Comparison of ENCODE assay signal across 16 cellular contexts in genomic region chr7:159105845-159106614, GRCh38. TPM values are rescaled to one million over a fixed set of nuclear protein-coding genes. Genes with fewer than 3 reads are reported as not detected.
A peak's percentile ranks its signal among the peaks of the same experiment; 100 is the strongest.
DNase-seq lines count a peak whose midpoint lies in the region; ATAC-seq, FAIRE-seq and TF ChIP-seq lines count a peak whose summit lies in the region.
"Had no signal": no experiment of that assay in that cellular context is flagged by ENCODE, and none has a peak within 500 bp of the region (broad histone marks: within the 10 kb centered on the region; RNA-seq: fewer than 3 reads in every experiment).

No MANE protein-coding gene starts in this region.

- no peak overlapping the region for H2AFZ ChIP-seq in mammary epithelial cell (ENCODE audit: low read depth, low read length)

- FAIRE-seq in kidney (lab: Jason Lieb, UNC): no peak
- FAIRE-seq: TTC549 had no signal

- H3K36me3 ChIP-seq in mammary epithelial cell (ENCODE audit: insufficient read depth, low read length) (no peaks in the 10 kb centered on the region), kidney (ENCODE audit: control insufficient read depth in 1 of 2, insufficient read depth in 2 of 2, low read length in 2 of 2) (no peaks in the 10 kb centered on the region), tibial artery (peaks cover 0 to 8% (median 6%) of the 10 kb centered on the region in 3 donors), uterus (no peaks in the 10 kb centered on the region)
- H3K36me3 ChIP-seq: thyroid gland had no signal

- H3K27ac Mint-ChIP-seq in MCF 10A (ENCODE audit: low read depth, unreplicated experiment) (peak overlapping the region; percentile 36), WTC11 (peak overlapping the region; percentile 35)
- H3K27ac Mint-ChIP-seq: nephron progenitor cell had no signal

- H3K9me3 Mint-ChIP-seq in MCF 10A (ENCODE audit: unreplicated experiment): no peaks in the 10 kb centered on the region
- H3K9me3 Mint-ChIP-seq in WTC11: peaks cover 11% of the 10 kb centered on the region

- no peak overlapping the region for H3K4me2 ChIP-seq in mammary epithelial cell (ENCODE audit: insufficient read depth, low read depth, low read length)
- H3K4me2 ChIP-seq: smooth muscle cell had no signal

- POLR2A ChIA-PET in MCF 10A (lab: Yijun Ruan, JAX) (no interaction called here), WTC11 (lab: Charles Lee) (no interaction called here)

- H3K4me3 Mint-ChIP-seq in MCF 10A (ENCODE audit: unreplicated experiment) (no peak overlapping the region), WTC11 (no peak overlapping the region)
- H3K4me3 Mint-ChIP-seq: nephron progenitor cell had no signal

- H3K4me1 ChIP-seq in mammary epithelial cell (ENCODE audit: insufficient read depth, low read length) (no peaks in the 10 kb centered on the region), kidney (ENCODE audit: control insufficient read depth in 1 of 2, insufficient read depth in 1 of 2, low read depth in 1 of 2, low read length in 2 of 2) (no peaks in the 10 kb centered on the region), tibial artery (peaks cover 0 to 70% (median 43%) of the 10 kb centered on the region in 4 donors), uterus (peaks cover 0 to 4% of the 10 kb centered on the region in 2 donors)
- H3K4me1 ChIP-seq: thyroid gland had no signal

- no peaks in the 10 kb centered on the region for H3K27me3 Mint-ChIP-seq in MCF 10A (ENCODE audit: insufficient read depth, unreplicated experiment)
- no peaks in the 10 kb centered on the region; the same call in 1 of the 2 replicates for H3K27me3 Mint-ChIP-seq in WTC11 (ENCODE audit: low read depth)

- no peaks in the 10 kb centered on the region for H3K27me3 ChIP-seq in mammary epithelial cell (ENCODE audit: insufficient read depth, low read length)
- no peaks in the 10 kb centered on the region for H3K27me3 ChIP-seq in tibial artery
- H3K27me3 ChIP-seq in uterus: no peaks in the 10 kb centered on the region
- H3K27me3 ChIP-seq: thyroid gland had no signal

- 70% methylated on average over 9 of the region's 10 CpGs for WGBS in mammary epithelial cell (ENCODE audit: low coverage, missing lambda C conversion rate)

- in situ Hi-C loops in mammary epithelial cell (cut with MboI; ENCODE audit: low sequenced_read_pairs in 2 of 2): no loop called here

- no TSS peak for BruUV-seq in MCF 10A (replicated peaks; lab: Mats Ljungman, UMichigan)
- BruUV-seq in mammary epithelial cell (replicated peaks; lab: Mats Ljungman, UMichigan): no TSS peak

- no peak overlapping the region for H3K27ac ChIP-seq in mammary epithelial cell (ENCODE audit: insufficient read depth, low read depth, low read length)
- H3K27ac ChIP-seq in kidney (ENCODE audit: low read depth in 2 of 2, low read length in 2 of 2): no peak overlapping the region
- H3K27ac ChIP-seq in tibial artery: peak overlapping the region; percentile 71 to 77
- H3K27ac ChIP-seq in uterus: no peak overlapping the region
- H3K27ac ChIP-seq: thyroid gland had no signal

- no peaks in the 10 kb centered on the region for H3K79me2 ChIP-seq in mammary epithelial cell (ENCODE audit: insufficient read depth, low read length)

- DNase-seq in MCF 10A (ENCODE audit: unreplicated experiment): peak; percentile 30
- no peak for DNase-seq in mammary epithelial cell
- no peak for DNase-seq in WTC11 (ENCODE audit: low spot score)
- peak; percentile 22 for DNase-seq in kidney
- DNase-seq in tibial artery: peak in 1 of 2 donors; percentile 56
- no peak for DNase-seq in uterus
- DNase-seq: activated naive CD4-positive, alpha-beta T cell treated with anti-CD3 and anti-CD28 coated beads, Interleukin-2, amount 50 U/mL, for 16 hours; Calu3; NCI-H1105; NCI-H524; nephron progenitor cell; thyroid gland had no signal

- H3K9me3 ChIP-seq in mammary epithelial cell (replicated peaks; ENCODE audit: insufficient read depth, low read length) (peaks cover 43% of the 10 kb centered on the region), kidney (ENCODE audit: control insufficient read depth in 1 of 2, low read length in 2 of 2) (no peaks in the 10 kb centered on the region), tibial artery (no peaks in the 10 kb centered on the region), uterus (no peaks in the 10 kb centered on the region)
- H3K9me3 ChIP-seq: thyroid gland had no signal

- ATAC-seq in WTC11 (peak; percentile 72), HG03565 (IDR thresholded peaks at IDR 0.05; ENCODE audit: unreplicated experiment) (no peak), HG03108 (IDR thresholded peaks at IDR 0.05; ENCODE audit: unreplicated experiment) (no peak)

- no peaks in the 10 kb centered on the region for H4K20me1 ChIP-seq in mammary epithelial cell (ENCODE audit: insufficient read depth, low read length)

- peaks cover 13% of the 10 kb centered on the region for H3K4me1 Mint-ChIP-seq in MCF 10A (ENCODE audit: insufficient read depth, unreplicated experiment)
- H3K4me1 Mint-ChIP-seq in WTC11: peaks cover 19% of the 10 kb centered on the region

- intact Hi-C loops in MCF 10A (cut with micrococcal nuclease) (no loop called here), mammary epithelial cell (cut with micrococcal nuclease) (no loop called here), kidney (cut with DNase I) (no loop called here), tibial artery (cut with DNase I; ENCODE audit: low total_unique reads) (no loop called here), uterus (cut with DNase I; ENCODE audit: low total_unique reads) (no loop called here)

- CTCF ChIA-PET in MCF 10A (lab: Yijun Ruan, JAX) (no interaction called here), mammary epithelial cell (lab: Charles Lee; ENCODE audit: low non-redundant PET) (no interaction called here), WTC11 (lab: Charles Lee) (interaction anchor here (0.6 kb wide), 1 partner anchor 1780 kb away, joined by 3 read pairs; no protein-coding TSS in a partner anchor)

- TF ChIP-seq CTCF in MCF 10A (IDR thresholded peaks at IDR 0.05; ENCODE audit: unreplicated experiment) (no peak), mammary epithelial cell (conservative IDR thresholded peaks at IDR 0.05 in 1 of 2, IDR thresholded peaks at IDR 0.05 in 1 of 2; ENCODE audit: extremely low read depth in 1 of 2, insufficient read depth in 1 of 2, low read depth in 1 of 2, low read length in 2 of 2) (no peak), WTC11 (IDR thresholded peaks at IDR 0.05) (no peak), kidney (IDR thresholded peaks at IDR 0.05; ENCODE audit: borderline replicate concordance, extremely low read depth, insufficient read depth) (no peak), tibial artery (IDR thresholded peaks at IDR 0.05) (no peak), uterus (IDR thresholded peaks at IDR 0.05) (no peak)

- H3K9ac ChIP-seq in mammary epithelial cell (ENCODE audit: insufficient read depth, low read length) (no peak overlapping the region), kidney (ENCODE audit: low read length in 2 of 2) (no peak overlapping the region)

- TF ChIP-seq POLR2A in uterus (IDR thresholded peaks at IDR 0.05): no peak

- H3K36me3 Mint-ChIP-seq in MCF 10A (ENCODE audit: insufficient read depth, unreplicated experiment) (no peaks in the 10 kb centered on the region), WTC11 (peaks cover 16% of the 10 kb centered on the region)

- no peak overlapping the region for H3K4me3 ChIP-seq in mammary epithelial cell (replicated peaks in 1 of 3; ENCODE audit: insufficient read depth in 1 of 3, low read depth in 2 of 3, low read length in 3 of 3)
- no peak overlapping the region for H3K4me3 ChIP-seq in kidney (ENCODE audit: low read length in 2 of 2)
- no peak overlapping the region for H3K4me3 ChIP-seq in tibial artery
- H3K4me3 ChIP-seq in uterus: no peak overlapping the region
- H3K4me3 ChIP-seq: smooth muscle cell, thyroid gland had no signal

- dilution Hi-C loops in mammary epithelial cell (cut with HindIII; ENCODE audit: low sequenced_read_pairs): no loop called here

TF ChIP-seq in WTC11, 78 proteins besides CTCF, POLR2A, EP300 and RAD21 (continues in another document):
- TF ChIP-seq HMGXB4 (CRISPR knock-in tag; IDR thresholded peaks at IDR 0.05) (no peak), IRF2 (CRISPR knock-in tag; IDR thresholded peaks at IDR 0.05; ENCODE audit: borderline replicate concordance, low read depth) (no peak), CREB1 (CRISPR knock-in tag; IDR thresholded peaks at IDR 0.05) (no peak)

RNA-seq across cellular contexts. Expression of gene VIPR2, which starts 38.6 kb away (rescaled TPM):
- not detected in 2 replicates for total RNA-seq in MCF 10A (2022)
- not detected for total RNA-seq in mammary epithelial cell
- not detected for polyA plus RNA-seq in mammary epithelial cell
- polyA minus RNA-seq in mammary epithelial cell: not detected
- total RNA-seq in WTC11 (2021): 7.5 to 7.8 TPM (median 7.6 TPM) in 3 replicates
- 0.91 TPM for total RNA-seq in kidney
- polyA plus RNA-seq in kidney (ENCODE audit: insufficient read depth, low read depth, low replicate concordance): 1.3 TPM
- total RNA-seq in uterus: 1 to 10 TPM; 3.1 to 9.8 (median 4.5) TPM
- total RNA-seq: Calu3, smooth muscle cell had no signal
- polyA plus RNA-seq: smooth muscle cell had no signal

Comparison
In these comparisons a context has a peak if more than half of its experiments do, and no peak if none do; other contexts are left out.
1. DNase-seq: peak in MCF 10A (single experiment) and kidney (single experiment); none in mammary epithelial cell (single experiment), WTC11 (single experiment) and uterus (0 of 2).
2. H3K27ac ChIP-seq: peak in tibial artery (2 of 2); none in mammary epithelial cell (single experiment), kidney (0 of 2) and uterus (0 of 2).